In genomic region chr2:21047161-21048009, GRCh38 we compare ENCODE assay signal across 20 cellular contexts. TPM values are rescaled to one million over a fixed set of nuclear protein-coding genes. Genes with fewer than 3 reads are reported as not detected.
DNase-seq lines count a peak whose midpoint lies in the region; ATAC-seq and TF ChIP-seq lines count a peak whose summit lies in the region.
"Had no signal": no experiment of that assay in that cellular context is flagged by ENCODE, and none has a peak within 500 bp of the region (broad histone marks: within the 10 kb centered on the region; RNA-seq: fewer than 3 reads in every experiment).

No MANE protein-coding gene starts in this region.

- H3K27me3 ChIP-seq in BE2C (no peaks in the 10 kb centered on the region), MG63 (no peaks in the 10 kb centered on the region)

- H3K4me3 ChIP-seq in BE2C (ENCODE audit: low read depth, low read length) (0 out of 2 replicates have a peak overlapping the region, but pooled peaks have one; percentile 12), MG63 (no peak overlapping the region)

- DNase-seq in BE2C = peak; percentile 79
- DNase-seq in MG63 = peak; percentile 64
- peak; percentile 14 for DNase-seq in iris pigment epithelial cell (ENCODE audit: low read depth)
- no peak for DNase-seq in NOMO-1 treated with dmso at 0.1 percent for 144 hours (lab: John Stamatoyannopoulos, UW; ENCODE audit: unreplicated experiment)
- DNase-seq in pons (ENCODE audit: low spot score) = no peak
- DNase-seq: activated B cell treated with CpG ODN at 0.5 μM for 24 hours; activated CD8-positive, alpha-beta memory T cell treated with anti-CD3 and anti-CD28 coated beads for 24 hours; CD4-positive, CD25-positive, alpha-beta regulatory T cell; H9; MM.1S; NCI-H2107; T-helper 1 cell had no signal

- no peaks in the 10 kb centered on the region for H3K9me3 ChIP-seq in BE2C
- no peaks in the 10 kb centered on the region for H3K9me3 ChIP-seq in MG63

- 0 out of 2 replicates have a peak, but pooled peaks have one; percentile 12 for TF ChIP-seq CTCF in BE2C (IDR thresholded peaks at IDR 0.05; ENCODE audit: low read depth, low read length)

- H3K36me3 ChIP-seq in BE2C = no peaks in the 10 kb centered on the region
- H3K36me3 ChIP-seq in MG63 = no peaks in the 10 kb centered on the region

- ATAC-seq in SK-N-SH treated with all-trans-retinoic acid at 6 μM for 48 hours = no peak
- ATAC-seq in GM19452 (IDR thresholded peaks at IDR 0.05; ENCODE audit: unreplicated experiment) = no peak
- no peak for ATAC-seq in esophagus mucosa
- ATAC-seq: activated T-helper 17 cell treated with anti-CD3 and anti-CD28 coated beads, Interleukin-2, amount 50 U/mL, for 72 hours; foreskin keratinocyte had no signal

- peaks cover 30% of the 10 kb centered on the region for H3K4me1 ChIP-seq in BE2C
- H3K4me1 ChIP-seq: foreskin keratinocyte had no signal

TF ChIP-seq in SK-N-SH treated with all-trans-retinoic acid at 6 μM for 48 hours, 23 proteins besides CTCF, POLR2A, EP300 and RAD21:
- no peak for TF ChIP-seq GLIS3 (CRISPR knock-in tag; IDR thresholded peaks at IDR 0.05)
- 0 out of 2 replicates have a peak, but pooled peaks have one; percentile 14 for TF ChIP-seq ZFP30 (CRISPR knock-in tag; IDR thresholded peaks at IDR 0.05)
- peak; percentile 56; the same call in 1 of the 2 replicates for TF ChIP-seq TCF4 (CRISPR knock-in tag; IDR thresholded peaks at IDR 0.05; ENCODE audit: borderline replicate concordance)
- no peak for TF ChIP-seq SNAI2 (CRISPR knock-in tag; IDR thresholded peaks at IDR 0.05)
- TF ChIP-seq ESRRG (CRISPR knock-in tag; IDR thresholded peaks at IDR 0.05) = no peak
- 0 out of 2 replicates have a peak, but pooled peaks have one; percentile 10 for TF ChIP-seq CSDC2 (CRISPR knock-in tag; IDR thresholded peaks at IDR 0.05)
TF ChIP-seq in SK-N-SH treated with all-trans-retinoic acid at 6 μM for 48 hours: peak in this region for 3.

RNA-seq across cellular contexts. Expression of gene APOB, which starts 3.5 kb away (rescaled TPM):
- not detected for polyA plus RNA-seq in BE2C (2012; ENCODE audit: insufficient read depth, insufficient read length, low read depth)
- not detected in 2 replicates for total RNA-seq in MG63 (2014; rRNA removed; shearing (Covaris generic); ENCODE audit: low replicate concordance)
- total RNA-seq in esophagus mucosa = 0.20 TPM
- total RNA-seq: A673; activated B cell treated with CpG ODN at 0.5 μM for 24 hours; activated T-helper 17 cell treated with anti-CD3 and anti-CD28 coated beads, Interleukin-2, amount 50 U/mL, for 72 hours; CD4-positive, CD25-positive, alpha-beta regulatory T cell; foreskin keratinocyte; G401 had no signal
- polyA plus RNA-seq: CD4-positive, CD25-positive, alpha-beta regulatory T cell; foreskin keratinocyte; neural cell had no signal

Comparison
In these comparisons a context has a peak if more than half of its experiments do, and no peak if none do; other contexts are left out.
1. DNase-seq: peak in BE2C (single experiment), MG63 (single experiment) and iris pigment epithelial cell (single experiment); none in NOMO-1 treated with dmso at 0.1 percent for 144 hours (single experiment) and pons (single experiment).